ENCODE assay signal across 24 cellular contexts in genomic region chr14:32584079-32584478, GRCh38.
"Had no signal": no experiment of that assay in that cellular context is flagged by ENCODE, and none has a peak within 500 bp of the region (broad histone marks: within the 10 kb centered on the region; RNA-seq: fewer than 3 reads in every experiment).

No MANE protein-coding gene starts in this region.

- H3K36me3 ChIP-seq: cardiac muscle cell, MG63 had no signal

- H3K9me3 ChIP-seq: ascending aorta, body of pancreas had no signal

- ATAC-seq: activated CD8-positive, alpha-beta T cell treated with anti-CD3 and anti-CD28 coated beads, Interleukin-2, amount 10 ng/mL, durations not matched to agents 7 days and 5 days; activated naive CD4-positive, alpha-beta T cell treated with anti-CD3 and anti-CD28 coated beads, Interleukin-2, amount 50 U/mL, for 72 hours; activated naive CD8-positive, alpha-beta T cell treated with anti-CD3 and anti-CD28 coated beads, Interleukin-2, amount 50 U/mL, for 24 hours; body of pancreas; T-helper 17 cell; WTC11 had no signal

- H3K4me3 ChIP-seq: ascending aorta, body of pancreas, cardiac muscle cell, MG63 had no signal

- DNase-seq: activated CD4-positive, alpha-beta T cell treated with anti-CD3 and anti-CD28 coated beads for 48 hours; activated CD4-positive, alpha-beta T cell treated with anti-CD3 and anti-CD28 coated beads, Interleukin-2, amount 50 U/mL, for 4 hours; activated CD4-positive, CD25-positive, alpha-beta regulatory T cell treated with anti-CD3 and anti-CD28 coated beads, Interleukin-2, amount 50 U/mL, for 72 hours; activated CD8-positive, alpha-beta memory T cell treated with anti-CD3 and anti-CD28 coated beads, Interleukin-2, amount 50 U/mL, for 48 hours; activated CD8-positive, alpha-beta T cell treated with anti-CD3 and anti-CD28 coated beads, Interleukin-2, amount 10 ng/mL, durations not matched to agents 7 days and 5 days; activated effector memory CD4-positive, alpha-beta T cell treated with Interleukin-2 at 50 U/mL for 16 hours; activated naive CD4-positive, alpha-beta T cell treated with Interleukin-2 at 50 U/mL for 16 hours; activated naive CD8-positive, alpha-beta T cell treated with anti-CD3 and anti-CD28 coated beads, Interleukin-2, amount 50 U/mL, for 24 hours; activated T-cell treated with anti-CD3 and anti-CD28 coated beads, Interleukin-2, amount 50 U/mL, for 24 hours; amniotic stem cell; body of pancreas; MG63; MV-4-11; NCI-H1105; NCI-H1436 treated with DMSO at 0.1 percent for 48 hours; NCI-H187; NCI-H2081; NCI-H524; T-helper 17 cell; T-helper 9 cell had no signal

- H3K27ac ChIP-seq: ascending aorta, body of pancreas, cardiac muscle cell had no signal

- H3K27me3 ChIP-seq: ascending aorta, body of pancreas, cardiac muscle cell, MG63 had no signal

- H3K4me1 ChIP-seq: ascending aorta, body of pancreas had no signal
